8 cellular contexts compared by ENCODE assay signal in genomic region chr17:73192219-73192893, GRCh38. TPM values are rescaled to one million over a fixed set of nuclear protein-coding genes. Genes with fewer than 3 reads are reported as not detected.
DNase-seq lines count a peak whose midpoint lies in the region; ATAC-seq, FAIRE-seq and TF ChIP-seq lines count a peak whose summit lies in the region.

No MANE protein-coding gene starts in this region.

- peaks cover 38% of the 10 kb centered on the region for H3K4me1 Mint-ChIP-seq in activated CD4-positive, alpha-beta memory T cell treated with anti-CD3 and anti-CD28 coated beads, Interleukin-2, amount 10 ng/mL, durations not matched to agents 7 days and 5 days

- H3K79me2 ChIP-seq in H1 (ENCODE audit: control insufficient read depth in 1 of 2, insufficient read depth in 2 of 2, low read length in 2 of 2), result peaks cover 0 to 2% of the 10 kb centered on the region in 2 experiments; a peak in 1 of 4 replicates
- no peaks in the 10 kb centered on the region for H3K79me2 ChIP-seq in mesendoderm (ENCODE audit: control insufficient read depth, insufficient read depth, low read length)

- H3K27ac Mint-ChIP-seq in activated CD4-positive, alpha-beta memory T cell treated with anti-CD3 and anti-CD28 coated beads, Interleukin-2, amount 10 ng/mL, durations not matched to agents 7 days and 5 days, result peak overlapping the region; percentile 94

- peak overlapping the region; percentile 72 to 95 (median 87) for H3K4me3 ChIP-seq in H1 (ENCODE audit: extremely low read depth in 1 of 4, insufficient read depth in 2 of 4, low read depth in 3 of 4, low read length in 4 of 4)
- peak overlapping the region; percentile 91 for H3K4me3 ChIP-seq in mesendoderm (ENCODE audit: low read length)

- FAIRE-seq in GM19239 (lab: Jason Lieb, UNC) (peak; percentile 64), H1 (lab: Jason Lieb, UNC) (no peak)

- no peak overlapping the region for H3K14ac ChIP-seq in H1 (ENCODE audit: insufficient read length)

- H3K23me2 ChIP-seq in H1 (ENCODE audit: low read depth, low read length), result peaks cover 4% of the 10 kb centered on the region

- H3K36me3 ChIP-seq in H1 (ENCODE audit: control insufficient read depth in 2 of 4, insufficient read depth in 4 of 4, low read length in 3 of 4) (peaks cover 3 to 10% (median 5%) of the 10 kb centered on the region in 4 experiments; a peak in 4 of 8 replicates), mesendoderm (ENCODE audit: control insufficient read depth, insufficient read depth, low read length) (no peaks in the 10 kb centered on the region)

- peaks cover 16% of the 10 kb centered on the region for H3K36me3 Mint-ChIP-seq in activated CD4-positive, alpha-beta memory T cell treated with anti-CD3 and anti-CD28 coated beads, Interleukin-2, amount 10 ng/mL, durations not matched to agents 7 days and 5 days (ENCODE audit: low read depth)

- H3K9me3 ChIP-seq in H1 (ENCODE audit: insufficient read depth in 2 of 2, low read depth in 1 of 2, low read length in 1 of 2), result no peaks in the 10 kb centered on the region

- H2BK12ac ChIP-seq in H1 (ENCODE audit: low read depth, low read length), result no peak overlapping the region

- H3K27ac ChIP-seq in H1 (ENCODE audit: low read depth, low read length) (peak overlapping the region; percentile 78), mesendoderm (ENCODE audit: low read depth, low read length) (peak overlapping the region; percentile 98)

- no peak overlapping the region for H2BK20ac ChIP-seq in H1 (ENCODE audit: low read length)

- CTCF ChIA-PET in activated CD4-positive, alpha-beta memory T cell treated with anti-CD3 and anti-CD28 coated beads, Interleukin-2, amount 10 ng/mL, durations not matched to agents 7 days and 5 days (lab: Charles Lee), result interaction anchor here (0.6 to 4.0 kb wide), 22 partner anchors 10 to 636 kb away, joined by 3 to 56 read pairs (median 5); partner anchors contain the start of gene SLC39A11
- CTCF ChIA-PET in H1 (lab: Charles Lee; ENCODE audit: partially characterized antibody), result interaction anchor here (1.0 to 8.6 kb wide), 9 partner anchors 10 to 635 kb away, joined by 3 to 139 read pairs (median 10); partner anchors contain the start of gene SSTR2

- H4K5ac ChIP-seq in H1 (ENCODE audit: insufficient read length, low read depth, low read length) (peak overlapping the region; percentile 76), mesendoderm (ENCODE audit: low read length) (no peak overlapping the region)

- POLR2A ChIA-PET in activated CD4-positive, alpha-beta memory T cell treated with anti-CD3 and anti-CD28 coated beads, Interleukin-2, amount 10 ng/mL, durations not matched to agents 7 days and 5 days (lab: Charles Lee), result interaction anchor here (1.0 to 5.0 kb wide), 14 partner anchors 11 to 483 kb away, joined by 3 to 68 read pairs (median 4); partner anchors contain the start of gene CDC42EP4
- POLR2A ChIA-PET in H1 (lab: Charles Lee; ENCODE audit: partially characterized antibody), result interaction anchor here (0.7 to 4.5 kb wide), 9 partner anchors 9 to 493 kb away, joined by 3 to 18 read pairs (median 3); partner anchors contain the start of genes SLC39A11 and SSTR2

- H3K27me3 ChIP-seq in H1 (replicated peaks in 1 of 4; ENCODE audit: control insufficient read depth in 3 of 4, extremely low read depth in 1 of 4, insufficient read depth in 3 of 4, low read length in 3 of 4) (no peaks in the 10 kb centered on the region), mesendoderm (ENCODE audit: insufficient read depth, low read length, poor library complexity) (no peaks in the 10 kb centered on the region)

- 3% methylated on average over 18 of the region's 74 CpGs; no CpG with 5 or more reads in 1 of the 2 experiments for WGBS in H1 (ENCODE audit: extremely low coverage in 1 of 2, insufficient coverage in 1 of 2, insufficient read length in 1 of 2, insufficient replicate concordance in 2 of 2, low coverage in 1 of 2, low lambda C conversion rate in 2 of 2, missing lambda C conversion rate in 1 of 2), 2 experiments
- WGBS in mesendoderm (ENCODE audit: extremely low coverage, insufficient coverage, low lambda C conversion rate), result no CpG with 5 or more reads among the region's 74 CpGs

- H3K27me3 Mint-ChIP-seq in activated CD4-positive, alpha-beta memory T cell treated with anti-CD3 and anti-CD28 coated beads, Interleukin-2, amount 10 ng/mL, durations not matched to agents 7 days and 5 days, result no peaks in the 10 kb centered on the region

- 0 out of 4 replicates have a peak, but pooled peaks of 1 of the 3 experiments have one; percentile 4 for TF ChIP-seq CTCF in H1 (IDR thresholded peaks at IDR 0.05; ENCODE audit: control extremely low read depth in 1 of 3, insufficient read depth in 1 of 3, low read depth in 1 of 3, low read length in 3 of 3)

- H2BK15ac ChIP-seq in H1 (ENCODE audit: low read length), result no peak overlapping the region
- no peak overlapping the region for H2BK15ac ChIP-seq in mesendoderm (replicated peaks; ENCODE audit: low read depth)

- TF ChIP-seq POLR2A in H1 (IDR thresholded peaks at IDR 0.05; ENCODE audit: control extremely low read depth in 1 of 2, low read depth in 2 of 2, low read length in 2 of 2), result peak; percentile 71 to 72

- H3K79me1 ChIP-seq in H1 (ENCODE audit: low read depth, low read length) (no peaks in the 10 kb centered on the region), mesendoderm (ENCODE audit: low read length) (peaks cover 6% of the 10 kb centered on the region)

- H2BK5ac ChIP-seq in H1 (ENCODE audit: low read depth, low read length) (peak overlapping the region; percentile 88), mesendoderm (ENCODE audit: low read length) (peak overlapping the region; percentile 71)

- H2AFZ ChIP-seq in H1 (ENCODE audit: low read length), result no peak overlapping the region; the same call in 1 of the 2 replicates

- no peak overlapping the region for H3K23ac ChIP-seq in H1 (ENCODE audit: insufficient read length)
- no peak overlapping the region for H3K23ac ChIP-seq in mesendoderm (ENCODE audit: low read length)

- H4K8ac ChIP-seq in H1 (ENCODE audit: extremely low read depth, insufficient read depth, low read length) (peak overlapping the region; percentile 81; the same call in 1 of the 2 replicates), mesendoderm (ENCODE audit: low read depth, low read length) (no peak overlapping the region)

- H3K18ac ChIP-seq in H1 (ENCODE audit: extremely low read depth, low read length) (peak overlapping the region; percentile 97), mesendoderm (ENCODE audit: low read length) (peak overlapping the region; percentile 98)

- ATAC-seq in HG03432 (IDR thresholded peaks at IDR 0.05; ENCODE audit: unreplicated experiment), result peak; percentile 76

- H3K4me2 ChIP-seq in H1 (ENCODE audit: insufficient read depth in 1 of 2, low read depth in 2 of 2, low read length in 2 of 2) (peak overlapping the region; percentile 66 to 70), mesendoderm (ENCODE audit: low read length) (peak overlapping the region; percentile 66)

- H3K9ac ChIP-seq in H1 (replicated peaks in 1 of 4; ENCODE audit: extremely low read depth in 1 of 4, low read depth in 3 of 4, low read length in 3 of 4), result peak overlapping the region; percentile 56 to 88 (median 84)
- peak overlapping the region; percentile 99 for H3K9ac ChIP-seq in mesendoderm (ENCODE audit: low read length)

- peak overlapping the region; percentile 27 for H3K4ac ChIP-seq in H1 (replicated peaks; ENCODE audit: insufficient read length, low read depth, low read length)
- peak overlapping the region; percentile 90 for H3K4ac ChIP-seq in mesendoderm (ENCODE audit: low read depth, low read length)

- peak overlapping the region; percentile 15 for H4K91ac ChIP-seq in H1 (replicated peaks; ENCODE audit: insufficient read length, low read length)

- H2AK5ac ChIP-seq in H1 (ENCODE audit: low read depth, low read length) (no peak overlapping the region), mesendoderm (ENCODE audit: low read length) (no peak overlapping the region)

- H4K20me1 ChIP-seq in H1 (replicated peaks in 1 of 2; ENCODE audit: control insufficient read depth in 1 of 2, insufficient read depth in 2 of 2, low read length in 2 of 2), result peaks cover 0 to 4% of the 10 kb centered on the region in 2 experiments

- H2BK120ac ChIP-seq in H1 (replicated peaks; ENCODE audit: low read depth, low read length) (no peak overlapping the region), mesendoderm (ENCODE audit: low read depth, low read length) (peak overlapping the region; percentile 74)

- TF ChIP-seq RAD21 in H1 (IDR thresholded peaks at IDR 0.05 in 1 of 2, conservative IDR thresholded peaks at IDR 0.05 in 1 of 2; ENCODE audit: low read depth in 2 of 2, low read length in 2 of 2), result no peak

- no peaks in the 10 kb centered on the region for H3K9me3 Mint-ChIP-seq in activated CD4-positive, alpha-beta memory T cell treated with anti-CD3 and anti-CD28 coated beads, Interleukin-2, amount 10 ng/mL, durations not matched to agents 7 days and 5 days

- H3K4me3 Mint-ChIP-seq in activated CD4-positive, alpha-beta memory T cell treated with anti-CD3 and anti-CD28 coated beads, Interleukin-2, amount 10 ng/mL, durations not matched to agents 7 days and 5 days, result peak overlapping the region; percentile 90

- H3K56ac ChIP-seq in H1 (replicated peaks; ENCODE audit: insufficient read length, low read depth, low read length) (peak overlapping the region; percentile 85), mesendoderm (ENCODE audit: low read length) (peak overlapping the region; percentile 92)

- H3K4me1 ChIP-seq in H1 (replicated peaks in 1 of 4; ENCODE audit: control insufficient read depth in 3 of 4, insufficient read depth in 4 of 4, low read length in 3 of 4), result peaks cover 0 to 8% (median 2%) of the 10 kb centered on the region in 4 experiments; a peak in 2 of 7 replicates
- H3K4me1 ChIP-seq in mesendoderm (ENCODE audit: control insufficient read depth, low read depth, low read length), result peaks cover 2% of the 10 kb centered on the region

- no peak for TF ChIP-seq EP300 in H1 (IDR thresholded peaks at IDR 0.05; ENCODE audit: borderline replicate concordance in 1 of 2, low read depth in 2 of 2, low read length in 2 of 2)

- DNase-seq in CD1c-positive myeloid dendritic cell (ENCODE audit: extremely low spot score) (peak; percentile 88), GM19239 (ENCODE audit: insufficient read length, low spot score) (peak; percentile 76), NCI-H69 (lab: John Stamatoyannopoulos, UW) (peak; percentile 96), H1 (ENCODE audit: low read depth in 1 of 2, low spot score in 2 of 2) (peak in 1 of 2 experiments; percentile 77), mesendoderm (peak; percentile 92)
- peak; percentile 72 for DNase-seq in activated CD4-positive, alpha-beta memory T cell treated with anti-CD3 and anti-CD28 coated beads, Interleukin-2, amount 10 ng/mL, durations not matched to agents 7 days and 5 days
- DNase-seq in stimulated activated CD8-positive, alpha-beta memory T cell treated with anti-CD3 and anti-CD28 coated beads, Interleukin-2, amount 100 ng/mL, for 48 hours (ENCODE audit: low read depth in 2 of 2), result peak; percentile 56 to 57

RNA-seq across cellular contexts. Expression of gene COG1, which starts 0.5 kb away (rescaled TPM):
- 10 to 100 TPM; 30.4 to 32.9 TPM for total RNA-seq in activated CD4-positive, alpha-beta memory T cell treated with anti-CD3 and anti-CD28 coated beads, Interleukin-2, amount 10 ng/mL, durations not matched to agents 7 days and 5 days
- 18.7 and 19.5 TPM in 2 replicates for total RNA-seq in H1 (2021; fragmentation: NEBNext Ultra II Directional; extraction: Animal tissue kit (Norgen Biotek cat#: 25700))
- 11.0 and 13.7 TPM in 2 replicates for polyA plus RNA-seq in H1 (2011; rRNA removed)
- polyA plus RNA-seq in H1 (2011; cell fraction: cytosol; rRNA removed), result 11.4 TPM
- polyA plus RNA-seq in H1 (2011; cell fraction: nucleus; rRNA removed), result 33.9 TPM
- polyA plus RNA-seq in H1 (2012, experiment 1 of 2), result 18.7 to 20.9 TPM (median 19.7 TPM) in 4 replicates
- polyA plus RNA-seq in H1 (2012, experiment 2 of 2), result 13.1 TPM
- polyA plus RNA-seq in H1 (2013, experiment 1 of 2), result 23.1 TPM
- 17.5 TPM for polyA plus RNA-seq in H1 (2013, experiment 2 of 2)
- polyA minus RNA-seq in H1 (2011; rRNA and poly(A)+ RNA removed), result 23.3 and 24.9 TPM in 2 replicates
- polyA minus RNA-seq in H1 (2011; cell fraction: cytosol; rRNA and poly(A)+ RNA removed), result 7.3 TPM
- polyA minus RNA-seq in H1 (2011; cell fraction: nucleus; rRNA and poly(A)+ RNA removed), result 21.1 TPM
- 17.9 TPM for polyA plus RNA-seq in mesendoderm (2013, experiment 1 of 2)
- 18.4 TPM for polyA plus RNA-seq in mesendoderm (2013, experiment 2 of 2)

RNA-seq across cellular contexts. Expression of gene SSTR2, which starts 27.5 kb away (rescaled TPM):
- total RNA-seq in activated CD4-positive, alpha-beta memory T cell treated with anti-CD3 and anti-CD28 coated beads, Interleukin-2, amount 10 ng/mL, durations not matched to agents 7 days and 5 days, result under 1 TPM in 1 of 2 experiments, not detected in 1; 0.03 TPM
- total RNA-seq in H1 (2021; fragmentation: NEBNext Ultra II Directional; extraction: Animal tissue kit (Norgen Biotek cat#: 25700)), result 2.1 TPM in 2 replicates
- 1.7 and 3.9 TPM in 2 replicates for polyA plus RNA-seq in H1 (2011; rRNA removed)
- polyA plus RNA-seq in H1 (2011; cell fraction: cytosol; rRNA removed), result 1.8 TPM
- polyA plus RNA-seq in H1 (2011; cell fraction: nucleus; rRNA removed), result 2.2 TPM
- 2.5 to 3.1 TPM (median 2.8 TPM) in 4 replicates for polyA plus RNA-seq in H1 (2012, experiment 1 of 2)
- 1.5 TPM for polyA plus RNA-seq in H1 (2012, experiment 2 of 2)
- polyA plus RNA-seq in H1 (2013, experiment 1 of 2), result 1.4 TPM
- 1.4 TPM for polyA plus RNA-seq in H1 (2013, experiment 2 of 2)
- polyA minus RNA-seq in H1 (2011; rRNA and poly(A)+ RNA removed), result 5.1 and 10.7 TPM in 2 replicates
- polyA minus RNA-seq in H1 (2011; cell fraction: cytosol; rRNA and poly(A)+ RNA removed), result 4.6 TPM
- 4.2 TPM for polyA minus RNA-seq in H1 (2011; cell fraction: nucleus; rRNA and poly(A)+ RNA removed)
- polyA plus RNA-seq in mesendoderm (2013, experiment 1 of 2), result 0.38 TPM
- 0.35 TPM for polyA plus RNA-seq in mesendoderm (2013, experiment 2 of 2)
